12 cellular contexts compared by ENCODE assay signal in genomic region chr5:34001231-34001935, GRCh38. TPM values are rescaled to one million over a fixed set of nuclear protein-coding genes. Genes with fewer than 3 reads are reported as not detected.
DNase-seq lines count a peak whose midpoint lies in the region; ATAC-seq, FAIRE-seq and TF ChIP-seq lines count a peak whose summit lies in the region.
"Had no signal": no experiment of that assay in that cellular context is flagged by ENCODE, and none has a peak within 500 bp of the region (broad histone marks: within the 10 kb centered on the region; RNA-seq: fewer than 3 reads in every experiment).

No MANE protein-coding gene starts in this region.

- peak overlapping the region; percentile 33 for H2AFZ ChIP-seq in astrocyte (ENCODE audit: low read depth, low read length)

- no peak overlapping the region for H3K9ac ChIP-seq in astrocyte (ENCODE audit: low read length)

- H3K4me3 ChIP-seq in astrocyte (ENCODE audit: insufficient read depth, low read depth, low read length) = no peak overlapping the region
- no peak overlapping the region for H3K4me3 ChIP-seq in right lobe of liver
- H3K4me3 ChIP-seq: SJSA1, skin epidermis, tibial nerve had no signal

- FAIRE-seq in astrocyte (lab: Jason Lieb, UNC) = no peak

- H3K27me3 ChIP-seq in astrocyte (ENCODE audit: insufficient read depth, low read length) (no peaks in the 10 kb centered on the region), right lobe of liver (no peaks in the 10 kb centered on the region)
- H3K27me3 ChIP-seq: SJSA1, tibial nerve had no signal

- H3K36me3 ChIP-seq in astrocyte (ENCODE audit: insufficient read depth, low read length) (peaks cover 2% of the 10 kb centered on the region), right lobe of liver (peaks cover 0 to 21% (median 11%) of the 10 kb centered on the region in 4 donors)
- H3K36me3 ChIP-seq: SJSA1 had no signal

- H3K27me3 Mint-ChIP-seq in astrocyte (ENCODE audit: low read depth, unreplicated experiment) = no peaks in the 10 kb centered on the region
- H3K27me3 Mint-ChIP-seq in activated T-cell treated with anti-CD3 and anti-CD28 coated beads, Interleukin-2, amount 50 U/mL, for 24 hours = no peaks in the 10 kb centered on the region

- H3K9me3 Mint-ChIP-seq in astrocyte (ENCODE audit: unreplicated experiment) = no peaks in the 10 kb centered on the region
- H3K9me3 Mint-ChIP-seq in activated T-cell treated with anti-CD3 and anti-CD28 coated beads, Interleukin-2, amount 50 U/mL, for 24 hours = no peaks in the 10 kb centered on the region
- H3K9me3 Mint-ChIP-seq: activated T-helper 1 cell treated with anti-CD3 and anti-CD28 coated beads, Interleukin-12 subunit alpha, Interleukin-12 subunit beta, Interleukin-2, Interleukin-4 antibody, amounts not matched to agents 30 ng/mL and 10 ng/mL and 1 ng/mL, durations not matched to agents 14 hours and 24 hours and 36 hours had no signal

- H3K27ac Mint-ChIP-seq in astrocyte (ENCODE audit: unreplicated experiment) = peak overlapping the region; percentile 31
- no peak overlapping the region for H3K27ac Mint-ChIP-seq in activated T-cell treated with anti-CD3 and anti-CD28 coated beads, Interleukin-2, amount 50 U/mL, for 24 hours
- H3K27ac Mint-ChIP-seq: activated T-helper 1 cell treated with anti-CD3 and anti-CD28 coated beads, Interleukin-12 subunit alpha, Interleukin-12 subunit beta, Interleukin-2, Interleukin-4 antibody, amounts not matched to agents 30 ng/mL and 10 ng/mL and 1 ng/mL, durations not matched to agents 14 hours and 24 hours and 36 hours had no signal

- H3K4me3 Mint-ChIP-seq in astrocyte (ENCODE audit: unreplicated experiment) = no peak overlapping the region
- H3K4me3 Mint-ChIP-seq in activated T-cell treated with anti-CD3 and anti-CD28 coated beads, Interleukin-2, amount 50 U/mL, for 24 hours = no peak overlapping the region
- H3K4me3 Mint-ChIP-seq: activated T-helper 1 cell treated with anti-CD3 and anti-CD28 coated beads, Interleukin-12 subunit alpha, Interleukin-12 subunit beta, Interleukin-2, Interleukin-4 antibody, amounts not matched to agents 30 ng/mL and 10 ng/mL and 1 ng/mL, durations not matched to agents 14 hours and 24 hours and 36 hours had no signal

- H3K79me2 ChIP-seq in astrocyte (ENCODE audit: insufficient read depth, low read length) = peaks cover 5% of the 10 kb centered on the region

- H3K4me1 Mint-ChIP-seq in astrocyte (ENCODE audit: low read depth, unreplicated experiment) = peaks cover 7% of the 10 kb centered on the region
- peaks cover 23% of the 10 kb centered on the region for H3K4me1 Mint-ChIP-seq in activated T-cell treated with anti-CD3 and anti-CD28 coated beads, Interleukin-2, amount 50 U/mL, for 24 hours (ENCODE audit: low read depth)

- H3K27ac ChIP-seq in astrocyte (ENCODE audit: low read depth, low read length) (peak overlapping the region; percentile 33), right lobe of liver (peak overlapping the region; percentile 2 to 84 (median 77))
- H3K27ac ChIP-seq: SJSA1, skin epidermis, tibial nerve had no signal

- TF ChIP-seq POLR2A in right lobe of liver (IDR thresholded peaks at IDR 0.05) = no peak

- DNase-seq in DMS 273 (lab: John Stamatoyannopoulos, UW; ENCODE audit: unreplicated experiment) (peak; percentile 84), NCI-H2081 treated with DMSO at 0.1 percent for 48 hours (lab: John Stamatoyannopoulos, UW) (peak; percentile 99), astrocyte (ENCODE audit: low read depth) (peak; percentile 64), right lobe of liver (peak; percentile 37 to 83 (median 80))
- DNase-seq in activated T-cell treated with anti-CD3 and anti-CD28 coated beads, Interleukin-2, amount 50 U/mL, for 24 hours = no peak
- DNase-seq in central memory CD4-positive, alpha-beta T cell = no peak

- peak; percentile 60 to 79 (median 76) for ATAC-seq in right lobe of liver
- ATAC-seq in GM19463 (IDR thresholded peaks at IDR 0.05; ENCODE audit: unreplicated experiment) = no peak
- ATAC-seq in HG03025 (IDR thresholded peaks at IDR 0.05; ENCODE audit: low FRiP score, unreplicated experiment) = no peak

- peaks cover 11% of the 10 kb centered on the region for H3K36me3 Mint-ChIP-seq in astrocyte (ENCODE audit: low read depth, unreplicated experiment)
- H3K36me3 Mint-ChIP-seq in activated T-cell treated with anti-CD3 and anti-CD28 coated beads, Interleukin-2, amount 50 U/mL, for 24 hours (ENCODE audit: low read depth) = peaks cover 48% of the 10 kb centered on the region

- H3K9me3 ChIP-seq in astrocyte (ENCODE audit: insufficient read depth, low read depth, low read length) (no peaks in the 10 kb centered on the region), right lobe of liver (no peaks in the 10 kb centered on the region)
- H3K9me3 ChIP-seq: SJSA1, tibial nerve had no signal

- intact Hi-C loops in right lobe of liver (cut with DNase I) = no loop called here

- peak overlapping the region; percentile 28 for H3K4me2 ChIP-seq in astrocyte (ENCODE audit: low read length)

- 37% methylated on average over 8 of the region's 10 CpGs for WGBS in right lobe of liver (ENCODE audit: insufficient coverage, low coverage, low lambda C conversion rate, missing lambda C conversion rate)

- no peaks in the 10 kb centered on the region for H4K20me1 ChIP-seq in astrocyte (ENCODE audit: insufficient read depth, low read length)

- H3K4me1 ChIP-seq in astrocyte (ENCODE audit: insufficient read depth, low read length) = peaks cover 5% of the 10 kb centered on the region
- H3K4me1 ChIP-seq in right lobe of liver = peaks cover 0 to 53% (median 24%) of the 10 kb centered on the region in 4 donors
- H3K4me1 ChIP-seq: SJSA1 had no signal

- TF ChIP-seq CTCF in astrocyte (IDR thresholded peaks at IDR 0.05; ENCODE audit: insufficient read depth, low read depth, low read length) (no peak), right lobe of liver (IDR thresholded peaks at IDR 0.05) (no peak)

RNA-seq across cellular contexts. Expression of gene AMACR, which starts 6.5 kb away (rescaled TPM):
- total RNA-seq in astrocyte = 11.5 and 13.4 TPM in 2 replicates
- 10 to 100 TPM; 28.7 to 62.4 (median 41.9) TPM for total RNA-seq in right lobe of liver

RNA-seq across cellular contexts. Expression of gene SLC45A2, which starts 16.9 kb away (rescaled TPM):
- total RNA-seq in astrocyte = 0.82 and 0.98 TPM in 2 replicates
- total RNA-seq in right lobe of liver = 1 to 10 TPM in 1 of 6 experiments, under 1 TPM in 5; 0.20 to 2.3 (median 0.37) TPM
- total RNA-seq: SJSA1, tibial nerve had no signal

RNA-seq across cellular contexts. Expression of gene C1QTNF3, which starts 41.6 kb away (rescaled TPM):
- total RNA-seq in astrocyte (0.58 and 0.95 TPM in 2 replicates), right lobe of liver (1 to 10 TPM; 1.5 to 7.7 (median 3.1) TPM)

Comparison
In these comparisons a context has a peak if more than half of its experiments do, and no peak if none do; other contexts are left out.
1. DNase-seq: peak in DMS 273 (single experiment), NCI-H2081 treated with DMSO at 0.1 percent for 48 hours (single experiment), astrocyte (single experiment) and right lobe of liver (3 of 3); none in activated T-cell treated with anti-CD3 and anti-CD28 coated beads, Interleukin-2, amount 50 U/mL, for 24 hours (single experiment) and central memory CD4-positive, alpha-beta T cell (single experiment).
2. ATAC-seq: peak in right lobe of liver (4 of 4); none in GM19463 (single experiment) and HG03025 (single experiment).